1 cellular context compared by ENCODE assay signal in genomic region chr12:113221181-113221996, GRCh38.
TF ChIP-seq lines count a peak whose summit lies in the region.

TPCN1 (plus strand) TSS chr12:113221464; CDS start chr12:113226853, 5,389 bp downstream.

TF ChIP-seq in HEK293, 187 proteins besides CTCF, POLR2A, EP300 and RAD21 (continued from another document and continues in another):
- no peak for TF ChIP-seq ZNF433 (tag by site-specific recombination; IDR thresholded peaks at IDR 0.05; ENCODE audit: low read depth)
- TF ChIP-seq BCL11B (tag by site-specific recombination; IDR thresholded peaks at IDR 0.05; ENCODE audit: low read depth) = peak; percentile 78; the same call in 1 of the 2 replicates
- TF ChIP-seq IKZF3 (tag by site-specific recombination; IDR thresholded peaks at IDR 0.05) = no peak
- TF ChIP-seq KLF9 (tag by site-specific recombination; IDR thresholded peaks at IDR 0.05; ENCODE audit: low read depth) = peak; percentile 80
- no peak for TF ChIP-seq TCF7L2 (IDR thresholded peaks at IDR 0.05; ENCODE audit: borderline replicate concordance, low read depth, low read length)
- no peak for TF ChIP-seq ZNF639 (tag by site-specific recombination; IDR thresholded peaks at IDR 0.05)
- TF ChIP-seq ZNF18 (tag by site-specific recombination; IDR thresholded peaks at IDR 0.05) = no peak
- TF ChIP-seq ZNF202 (tag by site-specific recombination; IDR thresholded peaks at IDR 0.05; ENCODE audit: borderline replicate concordance) = no peak
- TF ChIP-seq ZBTB44 (tag by site-specific recombination; IDR thresholded peaks at IDR 0.05) = no peak
- TF ChIP-seq HOXC10 (CRISPR knock-in tag; IDR thresholded peaks at IDR 0.05) = no peak
- no peak for TF ChIP-seq ZNF510 (tag by site-specific recombination; IDR thresholded peaks at IDR 0.05; ENCODE audit: insufficient replicate concordance)
- no peak for TF ChIP-seq ZNF114 (tag by site-specific recombination; IDR thresholded peaks at IDR 0.05)
- no peak for TF ChIP-seq KLF7 (tag by site-specific recombination; IDR thresholded peaks at IDR 0.05; ENCODE audit: borderline replicate concordance)
- no peak; the same call in 1 of the 2 replicates for TF ChIP-seq KLF10 (tag by site-specific recombination; IDR thresholded peaks at IDR 0.05)
- TF ChIP-seq ZNF623 (tag by site-specific recombination; IDR thresholded peaks at IDR 0.05) = no peak
- TF ChIP-seq ZNF416 (tag by site-specific recombination; IDR thresholded peaks at IDR 0.05) = no peak
- TF ChIP-seq ZNF366 (tag by site-specific recombination; conservative IDR thresholded peaks at IDR 0.05) = peak; percentile 41; the same call in 1 of the 2 replicates
- TF ChIP-seq ZNF121 (tag by site-specific recombination; IDR thresholded peaks at IDR 0.05) = no peak
- TF ChIP-seq ZNF776 (tag by site-specific recombination; IDR thresholded peaks at IDR 0.05; ENCODE audit: borderline replicate concordance) = no peak
- no peak for TF ChIP-seq OVOL3 (tag by site-specific recombination; IDR thresholded peaks at IDR 0.05)
- TF ChIP-seq ZNF580 (tag by site-specific recombination; IDR thresholded peaks at IDR 0.05) = peak; percentile 100
- no peak for TF ChIP-seq ZBTB21 (tag by site-specific recombination; IDR thresholded peaks at IDR 0.05)
- no peak for TF ChIP-seq ZNF704 (tag by site-specific recombination; IDR thresholded peaks at IDR 0.05)
- peak; percentile 83; the same call in 1 of the 2 replicates for TF ChIP-seq PBX3 (CRISPR knock-in tag; IDR thresholded peaks at IDR 0.05)
- no peak for TF ChIP-seq RBAK (tag by site-specific recombination; IDR thresholded peaks at IDR 0.05)
- no peak for TF ChIP-seq ZNF548 (tag by site-specific recombination; IDR thresholded peaks at IDR 0.05)
- no peak for TF ChIP-seq ZNF292 (tag by site-specific recombination; IDR thresholded peaks at IDR 0.05; ENCODE audit: borderline replicate concordance, low read depth)
- TF ChIP-seq ZNF501 (tag by site-specific recombination; IDR thresholded peaks at IDR 0.05) = 0 out of 2 replicates have a peak, but pooled peaks have one; percentile 23
- TF ChIP-seq MEIS1 (CRISPR knock-in tag; IDR thresholded peaks at IDR 0.05; ENCODE audit: borderline replicate concordance) = no peak
- no peak for TF ChIP-seq REST (tag by site-specific recombination; IDR thresholded peaks at IDR 0.05)
- TF ChIP-seq ZNF529 (tag by site-specific recombination; IDR thresholded peaks at IDR 0.05; ENCODE audit: insufficient replicate concordance) = no peak
- TF ChIP-seq ZNF335 (tag by site-specific recombination; conservative IDR thresholded peaks at IDR 0.05) = peak; percentile 41
- TF ChIP-seq KLF8 (tag by site-specific recombination; IDR thresholded peaks at IDR 0.05) = peak; percentile 80
- TF ChIP-seq ZNF274 (IDR thresholded peaks at IDR 0.05; ENCODE audit: low read length) = no peak
- no peak for TF ChIP-seq ZNF274 (tag by site-specific recombination; IDR thresholded peaks at IDR 0.05; ENCODE audit: borderline replicate concordance)
- TF ChIP-seq ZNF404 (tag by site-specific recombination; IDR thresholded peaks at IDR 0.05) = no peak
- TF ChIP-seq YY1 (tag by site-specific recombination; IDR thresholded peaks at IDR 0.05) = no peak
- no peak for TF ChIP-seq ZNF677 (tag by site-specific recombination; IDR thresholded peaks at IDR 0.05)
- no peak for TF ChIP-seq ZNF843 (tag by site-specific recombination; IDR thresholded peaks at IDR 0.05)
- TF ChIP-seq ZNF146 (tag by site-specific recombination; IDR thresholded peaks at IDR 0.05) = no peak
- TF ChIP-seq INSM2 (tag by site-specific recombination; IDR thresholded peaks at IDR 0.05) = peak; percentile 34; the same call in 1 of the 2 replicates
- no peak for TF ChIP-seq ZNF707 (tag by site-specific recombination; IDR thresholded peaks at IDR 0.05)
- TF ChIP-seq ZNF549 (tag by site-specific recombination; IDR thresholded peaks at IDR 0.05) = no peak
- peak; percentile 20; the same call in 1 of the 2 replicates for TF ChIP-seq ZNF629 (tag by site-specific recombination; IDR thresholded peaks at IDR 0.05)
- peak; percentile 90 for TF ChIP-seq HIC1 (tag by site-specific recombination; IDR thresholded peaks at IDR 0.05)
- no peak for TF ChIP-seq ZNF670 (tag by site-specific recombination; IDR thresholded peaks at IDR 0.05; ENCODE audit: low read depth)
- TF ChIP-seq FEZF1 (tag by site-specific recombination; IDR thresholded peaks at IDR 0.05) = no peak
- peak; percentile 60; the same call in 1 of the 2 replicates for TF ChIP-seq BCL11A (tag by site-specific recombination; IDR thresholded peaks at IDR 0.05; ENCODE audit: low read depth)
- TF ChIP-seq SALL2 (tag by site-specific recombination; IDR thresholded peaks at IDR 0.05; ENCODE audit: borderline replicate concordance) = no peak
- no peak for TF ChIP-seq ZNF138 (tag by site-specific recombination; IDR thresholded peaks at IDR 0.05; ENCODE audit: borderline replicate concordance)
- 0 out of 2 replicates have a peak, but pooled peaks have one; percentile 34 for TF ChIP-seq EGR2 (tag by site-specific recombination; IDR thresholded peaks at IDR 0.05; ENCODE audit: low read depth)
- no peak for TF ChIP-seq ZNF175 (tag by site-specific recombination; IDR thresholded peaks at IDR 0.05)
- TF ChIP-seq ZNF10 (tag by site-specific recombination; IDR thresholded peaks at IDR 0.05) = peak; percentile 56
- peak; percentile 80 for TF ChIP-seq ZNF423 (tag by site-specific recombination; IDR thresholded peaks at IDR 0.05)
- TF ChIP-seq PRDM6 (tag by site-specific recombination; IDR thresholded peaks at IDR 0.05) = no peak
